ENCODE assay signal across 1 cellular context in the genomic region with DNA sequence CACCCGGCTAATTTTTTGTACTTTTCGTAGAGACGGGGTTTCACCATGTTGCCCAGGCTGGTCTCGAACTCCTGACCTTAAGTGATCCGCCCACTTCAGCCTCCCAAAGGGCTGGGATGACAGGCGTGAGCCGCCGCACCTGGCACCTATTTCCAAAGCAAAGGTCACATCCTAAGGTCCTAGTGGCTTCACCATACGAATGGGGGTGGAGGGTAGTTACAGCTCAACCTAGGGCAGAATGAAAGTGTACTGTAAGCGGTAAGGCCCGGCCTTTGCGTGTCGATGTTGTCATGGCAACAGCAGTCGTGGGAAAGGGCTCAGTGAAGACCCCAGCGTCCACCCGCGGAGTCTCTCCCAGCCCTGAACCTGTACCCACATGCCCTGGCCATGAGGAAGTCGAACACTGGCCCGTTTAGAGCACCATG.
TF ChIP-seq lines count a peak whose summit lies in the region.

No MANE protein-coding gene starts in this region.

TF ChIP-seq in IMR-90, 13 proteins besides CTCF, POLR2A, EP300 and RAD21:
- TF ChIP-seq FOS (IDR thresholded peaks at IDR 0.05; ENCODE audit: low read depth, low read length): no peak
- TF ChIP-seq MAZ (IDR thresholded peaks at IDR 0.05; ENCODE audit: borderline replicate concordance, low read depth, low read length): no peak
- no peak for TF ChIP-seq SMC3 (IDR thresholded peaks at IDR 0.05; ENCODE audit: low read depth, low read length)
- TF ChIP-seq, protein P1, sequence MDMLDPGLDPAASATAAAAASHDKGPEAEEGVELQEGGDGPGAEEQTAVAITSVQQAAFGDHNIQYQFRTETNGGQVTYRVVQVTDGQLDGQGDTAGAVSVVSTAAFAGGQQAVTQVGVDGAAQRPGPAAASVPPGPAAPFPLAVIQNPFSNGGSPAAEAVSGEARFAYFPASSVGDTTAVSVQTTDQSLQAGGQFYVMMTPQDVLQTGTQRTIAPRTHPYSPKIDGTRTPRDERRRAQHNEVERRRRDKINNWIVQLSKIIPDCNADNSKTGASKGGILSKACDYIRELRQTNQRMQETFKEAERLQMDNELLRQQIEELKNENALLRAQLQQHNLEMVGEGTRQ (IDR thresholded peaks at IDR 0.05; ENCODE audit: low read depth, low read length): no peak
- TF ChIP-seq CEBPB (IDR thresholded peaks at IDR 0.05; ENCODE audit: low read depth, low read length): no peak
- no peak for TF ChIP-seq BHLHE40 (IDR thresholded peaks at IDR 0.05; ENCODE audit: low read depth, low read length)
- TF ChIP-seq MXI1 (IDR thresholded peaks at IDR 0.05; ENCODE audit: borderline replicate concordance, low read depth, low read length): no peak
- TF ChIP-seq CHD1 (IDR thresholded peaks at IDR 0.05; ENCODE audit: low read depth, low read length): no peak
- TF ChIP-seq RCOR1 (IDR thresholded peaks at IDR 0.05; ENCODE audit: insufficient replicate concordance, low read length): no peak
- no peak for TF ChIP-seq MAFK (IDR thresholded peaks at IDR 0.05; ENCODE audit: low read depth, low read length)
- no peak for TF ChIP-seq RFX5 (IDR thresholded peaks at IDR 0.05; ENCODE audit: low read depth, low read length)
- no peak for TF ChIP-seq NFE2L2 (IDR thresholded peaks at IDR 0.05; ENCODE audit: low read depth, low read length)
- TF ChIP-seq, protein P2, sequence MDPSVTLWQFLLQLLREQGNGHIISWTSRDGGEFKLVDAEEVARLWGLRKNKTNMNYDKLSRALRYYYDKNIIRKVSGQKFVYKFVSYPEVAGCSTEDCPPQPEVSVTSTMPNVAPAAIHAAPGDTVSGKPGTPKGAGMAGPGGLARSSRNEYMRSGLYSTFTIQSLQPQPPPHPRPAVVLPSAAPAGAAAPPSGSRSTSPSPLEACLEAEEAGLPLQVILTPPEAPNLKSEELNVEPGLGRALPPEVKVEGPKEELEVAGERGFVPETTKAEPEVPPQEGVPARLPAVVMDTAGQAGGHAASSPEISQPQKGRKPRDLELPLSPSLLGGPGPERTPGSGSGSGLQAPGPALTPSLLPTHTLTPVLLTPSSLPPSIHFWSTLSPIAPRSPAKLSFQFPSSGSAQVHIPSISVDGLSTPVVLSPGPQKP (IDR thresholded peaks at IDR 0.05; ENCODE audit: borderline replicate concordance, low read depth, low read length): no peak
